1 cellular context compared by ENCODE assay signal in the genomic region with DNA sequence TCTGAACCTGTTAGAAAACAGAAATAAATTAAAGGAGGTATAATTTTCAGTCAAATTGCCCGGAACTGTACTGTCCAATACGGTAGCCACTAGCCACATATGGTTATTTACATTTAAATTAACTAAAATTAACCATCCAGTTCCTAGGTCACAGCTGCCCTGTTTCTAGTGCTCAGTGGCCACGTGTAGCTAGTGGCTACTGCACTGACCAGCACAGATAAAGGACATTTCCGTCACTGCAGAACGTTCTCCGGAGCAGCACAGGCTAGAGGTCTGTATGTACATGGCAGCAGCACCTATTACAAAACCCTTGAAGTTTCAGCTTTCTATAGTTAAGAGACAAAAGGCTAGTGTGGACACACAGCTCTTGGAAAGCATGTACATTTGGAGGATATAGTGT.
TF ChIP-seq lines count a peak whose summit lies in the region.

No MANE protein-coding gene starts in this region.

TF ChIP-seq in GM12878, 131 proteins besides CTCF, POLR2A, EP300 and RAD21:
- TF ChIP-seq, protein P1, sequence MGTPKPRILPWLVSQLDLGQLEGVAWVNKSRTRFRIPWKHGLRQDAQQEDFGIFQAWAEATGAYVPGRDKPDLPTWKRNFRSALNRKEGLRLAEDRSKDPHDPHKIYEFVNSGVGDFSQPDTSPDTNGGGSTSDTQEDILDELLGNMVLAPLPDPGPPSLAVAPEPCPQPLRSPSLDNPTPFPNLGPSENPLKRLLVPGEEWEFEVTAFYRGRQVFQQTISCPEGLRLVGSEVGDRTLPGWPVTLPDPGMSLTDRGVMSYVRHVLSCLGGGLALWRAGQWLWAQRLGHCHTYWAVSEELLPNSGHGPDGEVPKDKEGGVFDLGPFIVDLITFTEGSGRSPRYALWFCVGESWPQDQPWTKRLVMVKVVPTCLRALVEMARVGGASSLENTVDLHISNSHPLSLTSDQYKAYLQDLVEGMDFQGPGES (IDR thresholded peaks at IDR 0.05) = no peak
- TF ChIP-seq, protein P2, sequence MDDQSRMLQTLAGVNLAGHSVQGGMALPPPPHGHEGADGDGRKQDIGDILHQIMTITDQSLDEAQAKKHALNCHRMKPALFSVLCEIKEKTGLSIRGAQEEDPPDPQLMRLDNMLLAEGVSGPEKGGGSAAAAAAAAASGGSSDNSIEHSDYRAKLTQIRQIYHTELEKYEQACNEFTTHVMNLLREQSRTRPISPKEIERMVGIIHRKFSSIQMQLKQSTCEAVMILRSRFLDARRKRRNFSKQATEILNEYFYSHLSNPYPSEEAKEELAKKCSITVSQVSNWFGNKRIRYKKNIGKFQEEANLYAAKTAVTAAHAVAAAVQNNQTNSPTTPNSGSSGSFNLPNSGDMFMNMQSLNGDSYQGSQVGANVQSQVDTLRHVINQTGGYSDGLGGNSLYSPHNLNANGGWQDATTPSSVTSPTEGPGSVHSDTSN (IDR thresholded peaks at IDR 0.05; ENCODE audit: insufficient replicate concordance, low read depth, low read length) = no peak
- TF ChIP-seq ELK1 (IDR thresholded peaks at IDR 0.05; ENCODE audit: low read depth, low read length) (no peak), CBFB (IDR thresholded peaks at IDR 0.05; ENCODE audit: low read depth) (no peak), DPF2 (IDR thresholded peaks at IDR 0.05) (no peak), IKZF2 (IDR thresholded peaks at IDR 0.05) (no peak), ZNF622 (IDR thresholded peaks at IDR 0.05) (no peak), USF2 (IDR thresholded peaks at IDR 0.05; ENCODE audit: borderline replicate concordance, low read depth, low read length) (no peak)
